Comparison of ENCODE assay signal across 14 cellular contexts in genomic region chr13:58573742-58574141, GRCh38.
"Had no signal": no experiment of that assay in that cellular context is flagged by ENCODE, and none has a peak within 500 bp of the region (broad histone marks: within the 10 kb centered on the region; RNA-seq: fewer than 3 reads in every experiment).

No MANE protein-coding gene starts in this region.

- H3K27me3 ChIP-seq: hepatocyte, sigmoid colon had no signal

- H3K36me3 ChIP-seq: sigmoid colon had no signal

- H3K27ac ChIP-seq: hepatocyte, sigmoid colon, VCaP had no signal

- H3K4me3 ChIP-seq: hepatocyte, sigmoid colon had no signal

- DNase-seq: activated CD4-positive, alpha-beta memory T cell treated with anti-CD3 and anti-CD28 coated beads, Interleukin-2, amount 10 ng/mL, durations not matched to agents 7 days and 5 days; activated CD4-positive, alpha-beta T cell treated with anti-CD3 and anti-CD28 coated beads for 36 hours; activated gamma-delta T cell; activated T-cell treated with anti-CD3 and anti-CD28 coated beads, Interleukin-2, amount 50 U/mL, for 48 hours; amygdala; dermis blood vessel endothelial cell; erythroblast; kidney glomerular epithelial cell; sigmoid colon; stimulated activated CD4-positive, alpha-beta T cell treated with anti-CD3 and anti-CD28 coated beads, Interleukin-2, amount 100 ng/mL, for 24 hours; stimulated activated naive CD4-positive, alpha-beta T cell; trophoblast cell had no signal

- H3K79me2 ChIP-seq: hepatocyte had no signal

- H3K4me2 ChIP-seq: hepatocyte had no signal

- H3K4me1 ChIP-seq: sigmoid colon had no signal

- H2AFZ ChIP-seq: hepatocyte had no signal

- ATAC-seq: activated CD4-positive, alpha-beta T cell treated with anti-CD3 and anti-CD28 coated beads for 36 hours had no signal
